ENCODE assay signal across 8 cellular contexts in genomic region chr1:183622884-183623785, GRCh38. TPM values are rescaled to one million over a fixed set of nuclear protein-coding genes. Genes with fewer than 3 reads are reported as not detected.
DNase-seq lines count a peak whose midpoint lies in the region; ATAC-seq, FAIRE-seq and TF ChIP-seq lines count a peak whose summit lies in the region.

No MANE protein-coding gene starts in this region.

- H3K27me3 ChIP-seq in foreskin keratinocyte (no peaks in the 10 kb centered on the region), pancreas (no peaks in the 10 kb centered on the region)

- H3K27ac ChIP-seq in foreskin keratinocyte = peak overlapping the region; percentile 0
- H3K27ac ChIP-seq in pancreas = no peak overlapping the region

- no peak for TF ChIP-seq POLR2A in lower leg skin (IDR thresholded peaks at IDR 0.05)

- WGBS in pancreas, 2 donors = 44 to 46% methylated on average over 10 of the region's 10 CpGs
- 52 to 59% methylated on average over 10 of the region's 10 CpGs for WGBS in lower leg skin, 2 donors

- peak; percentile 83 for ATAC-seq in GM19455 (IDR thresholded peaks at IDR 0.05; ENCODE audit: unreplicated experiment)
- ATAC-seq in foreskin keratinocyte = peak; percentile 95
- peak; percentile 74 to 94 (median 90) for ATAC-seq in pancreas

- no peak overlapping the region for H3K4me3 ChIP-seq in pancreas
- no peak overlapping the region for H3K4me3 ChIP-seq in lower leg skin (ENCODE audit: low read depth, poor library complexity, severe bottlenecking)

- no peaks in the 10 kb centered on the region for H3K27me3 Mint-ChIP-seq in activated T-helper 2 cell treated with anti-CD3 and anti-CD28 coated beads, Interferon-gamma antibody, Interleukin-2, Interleukin-4, amounts not matched to agents 10 μg/mL and 5 μg/mL and 100 μg/mL, durations not matched to agents 14 hours and 24 hours and 36 hours (ENCODE audit: low read depth)

- H3K9me3 ChIP-seq in pancreas = no peaks in the 10 kb centered on the region

- TF ChIP-seq CTCF in D721Med (IDR thresholded peaks at IDR 0.05; ENCODE audit: insufficient read depth, missing control alignments) = peak; percentile 92
- TF ChIP-seq CTCF in foreskin keratinocyte (conservative IDR thresholded peaks at IDR 0.05) = peak; percentile 91
- peak in 3 of 4 donors; percentile 36 to 41 (median 36) for TF ChIP-seq CTCF in pancreas (IDR thresholded peaks at IDR 0.05)
- peak in 1 of 3 donors; percentile 28 for TF ChIP-seq CTCF in lower leg skin (IDR thresholded peaks at IDR 0.05)

- H3K4me1 ChIP-seq in foreskin keratinocyte (peaks cover 33% of the 10 kb centered on the region), pancreas (peaks cover 8 to 23% (median 12%) of the 10 kb centered on the region in 3 donors)

- intact Hi-C loops in activated T-helper 2 cell treated with anti-CD3 and anti-CD28 coated beads, Interferon-gamma antibody, Interleukin-2, Interleukin-4, amounts not matched to agents 10 μg/mL and 5 μg/mL and 100 μg/mL, durations not matched to agents 14 hours and 24 hours and 36 hours (cut with micrococcal nuclease) = loop anchor here (2.0 to 10.0 kb wide), 2 partner anchors 32 to 338 kb away; partner anchors contain the start of gene NCF2
- intact Hi-C loops in pancreas (cut with DNase I) (loop anchor here in 1 of 3 donors (10.0 kb wide), 1 partner anchor 138 kb away; no protein-coding TSS in a partner anchor), lower leg skin (cut with DNase I; ENCODE audit: low total_unique reads) (loop anchor here (10.0 kb wide), 1 partner anchor 338 kb away; no protein-coding TSS in a partner anchor)

- peaks cover 35% of the 10 kb centered on the region for H3K36me3 Mint-ChIP-seq in activated T-helper 2 cell treated with anti-CD3 and anti-CD28 coated beads, Interferon-gamma antibody, Interleukin-2, Interleukin-4, amounts not matched to agents 10 μg/mL and 5 μg/mL and 100 μg/mL, durations not matched to agents 14 hours and 24 hours and 36 hours (ENCODE audit: low read depth)

- no peaks in the 10 kb centered on the region for H3K36me3 ChIP-seq in pancreas

- H3K4me1 Mint-ChIP-seq in activated T-helper 2 cell treated with anti-CD3 and anti-CD28 coated beads, Interferon-gamma antibody, Interleukin-2, Interleukin-4, amounts not matched to agents 10 μg/mL and 5 μg/mL and 100 μg/mL, durations not matched to agents 14 hours and 24 hours and 36 hours (ENCODE audit: low read depth) = peaks cover 14% of the 10 kb centered on the region

- H3K27ac Mint-ChIP-seq in activated T-helper 2 cell treated with anti-CD3 and anti-CD28 coated beads, Interferon-gamma antibody, Interleukin-2, Interleukin-4, amounts not matched to agents 10 μg/mL and 5 μg/mL and 100 μg/mL, durations not matched to agents 14 hours and 24 hours and 36 hours = peak overlapping the region; percentile 11

- DNase-seq in D721Med (ENCODE audit: insufficient read length, low spot score) = peak; percentile 29
- DNase-seq in HPDE6-E6E7 (ENCODE audit: extremely low spot score) = peak; percentile 65
- DNase-seq in NOMO-1 treated with DMSO at 0.1 percent for 48 hours (lab: John Stamatoyannopoulos, UW; ENCODE audit: unreplicated experiment) = peak; percentile 71
- DNase-seq in activated T-helper 2 cell treated with anti-CD3 and anti-CD28 coated beads, Interferon-gamma antibody, Interleukin-2, Interleukin-4, amounts not matched to agents 10 μg/mL and 5 μg/mL and 100 μg/mL, durations not matched to agents 14 hours and 24 hours and 36 hours (ENCODE audit: low spot score) = peak; percentile 28
- peak in 1 of 2 donors; percentile 80 for DNase-seq in foreskin keratinocyte
- peak in 3 of 6 donors; percentile 38 to 44 (median 40) for DNase-seq in pancreas
- DNase-seq in lower leg skin (ENCODE audit: low spot score in 2 of 2) = no peak

- H3K4me3 Mint-ChIP-seq in activated T-helper 2 cell treated with anti-CD3 and anti-CD28 coated beads, Interferon-gamma antibody, Interleukin-2, Interleukin-4, amounts not matched to agents 10 μg/mL and 5 μg/mL and 100 μg/mL, durations not matched to agents 14 hours and 24 hours and 36 hours (ENCODE audit: low read depth) = no peak overlapping the region

- FAIRE-seq in D721Med (lab: Jason Lieb, UNC) (peak; percentile 97), pancreas (lab: Jason Lieb, UNC) (no peak)

- no peaks in the 10 kb centered on the region for H3K9me3 Mint-ChIP-seq in activated T-helper 2 cell treated with anti-CD3 and anti-CD28 coated beads, Interferon-gamma antibody, Interleukin-2, Interleukin-4, amounts not matched to agents 10 μg/mL and 5 μg/mL and 100 μg/mL, durations not matched to agents 14 hours and 24 hours and 36 hours

RNA-seq across cellular contexts. Expression of gene ARPC5, which starts 12.4 kb away (rescaled TPM):
- total RNA-seq in activated T-helper 2 cell treated with anti-CD3 and anti-CD28 coated beads, Interferon-gamma antibody, Interleukin-2, Interleukin-4, amounts not matched to agents 10 μg/mL and 5 μg/mL and 100 μg/mL, durations not matched to agents 14 hours and 24 hours and 36 hours = 160 and 169 TPM in 2 replicates
- total RNA-seq in foreskin keratinocyte (187 and 212 TPM in 2 replicates), pancreas (10 to 100 TPM; 17.5 to 68.0 (median 28.4) TPM), lower leg skin (10 to 100 TPM; 33.0 to 73.5 (median 68.2) TPM)
- polyA plus RNA-seq in foreskin keratinocyte (107 and 137 TPM in 2 replicates), pancreas (10 to 100 TPM; 33.5 to 58.5 TPM)

RNA-seq across cellular contexts. Expression of gene APOBEC4, which starts 30.0 kb away (rescaled TPM):
- total RNA-seq in activated T-helper 2 cell treated with anti-CD3 and anti-CD28 coated beads, Interferon-gamma antibody, Interleukin-2, Interleukin-4, amounts not matched to agents 10 μg/mL and 5 μg/mL and 100 μg/mL, durations not matched to agents 14 hours and 24 hours and 36 hours = not detected in 2 replicates
- not detected in 2 replicates for total RNA-seq in foreskin keratinocyte
- polyA plus RNA-seq in foreskin keratinocyte = not detected in 2 replicates
- total RNA-seq in pancreas = not detected
- polyA plus RNA-seq in pancreas = under 1 TPM in 1 of 2 donors, not detected in 1; 0.05 TPM
- total RNA-seq in lower leg skin = not detected

RNA-seq across cellular contexts. Expression of gene NCF2, which starts 32.9 kb away (rescaled TPM):
- total RNA-seq in activated T-helper 2 cell treated with anti-CD3 and anti-CD28 coated beads, Interferon-gamma antibody, Interleukin-2, Interleukin-4, amounts not matched to agents 10 μg/mL and 5 μg/mL and 100 μg/mL, durations not matched to agents 14 hours and 24 hours and 36 hours = 2.2 and 2.6 TPM in 2 replicates
- total RNA-seq in foreskin keratinocyte (2.3 and 4.7 TPM in 2 replicates), pancreas (10 to 100 TPM in 2 of 6 donors, 1 to 10 TPM in 3, under 1 TPM in 1; 0.65 to 24.5 (median 2.1) TPM), lower leg skin (10 to 100 TPM; 26.6 to 58.2 (median 33.4) TPM)
- polyA plus RNA-seq in foreskin keratinocyte (1.7 and 3.5 TPM in 2 replicates), pancreas (1 to 10 TPM; 1.0 to 5.0 TPM)

Comparison
In these comparisons a context has a peak if more than half of its experiments do, and no peak if none do; other contexts are left out.
1. DNase-seq: peak in D721Med (single experiment), HPDE6-E6E7 (single experiment), NOMO-1 treated with DMSO at 0.1 percent for 48 hours (single experiment) and activated T-helper 2 cell treated with anti-CD3 and anti-CD28 coated beads, Interferon-gamma antibody, Interleukin-2, Interleukin-4, amounts not matched to agents 10 μg/mL and 5 μg/mL and 100 μg/mL, durations not matched to agents 14 hours and 24 hours and 36 hours (single experiment); none in lower leg skin (0 of 2).
2. Peak in every context shown above with its lines, with median percentiles within 50 percentile points of each other: ATAC-seq.